15 cellular contexts compared by ENCODE assay signal in the genomic region with DNA sequence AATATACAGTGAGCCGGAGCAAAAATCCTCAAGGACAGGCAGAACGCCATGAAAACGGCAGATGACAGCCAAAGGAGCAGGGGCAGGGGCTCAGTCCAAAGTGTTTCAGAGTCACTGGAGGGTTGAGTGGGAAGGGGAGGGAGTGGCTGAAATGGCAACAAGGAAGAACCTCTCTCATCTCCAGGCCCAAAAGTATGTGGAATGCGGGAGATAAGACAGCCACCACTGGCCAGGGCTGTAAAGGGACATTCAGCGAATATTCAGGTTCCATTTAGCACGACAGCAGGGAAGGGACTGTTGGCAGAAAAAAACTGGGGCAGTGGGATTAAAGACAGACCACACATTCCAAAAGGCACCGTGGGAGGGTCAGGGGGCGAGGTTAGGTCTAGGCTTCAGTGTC. TPM values are rescaled to one million over a fixed set of nuclear protein-coding genes. Genes with fewer than 3 reads are reported as not detected.
DNase-seq lines count a peak whose midpoint lies in the region; ATAC-seq and TF ChIP-seq lines count a peak whose summit lies in the region.
"Had no signal": no experiment of that assay in that cellular context is flagged by ENCODE, and none has a peak within 500 bp of the region (broad histone marks: within the 10 kb centered on the region; RNA-seq: fewer than 3 reads in every experiment).

No MANE protein-coding gene starts in this region.

- 0 out of 2 replicates have a peak, but pooled peaks cover 2% of the 10 kb centered on the region for H3K79me2 ChIP-seq in DOHH2 (ENCODE audit: control insufficient read depth, low read length)
- H3K79me2 ChIP-seq in OCI-LY1 (ENCODE audit: insufficient read depth, low read length): no peaks in the 10 kb centered on the region

- H3K27me3 Mint-ChIP-seq in progenitor cell of endocrine pancreas: peaks cover 6% of the 10 kb centered on the region
- H3K27me3 Mint-ChIP-seq: CD4-positive, alpha-beta memory T cell had no signal

- H3K27ac ChIP-seq in DOHH2 (ENCODE audit: low read depth, low read length) (0 out of 2 replicates have a peak overlapping the region, but pooled peaks have one; percentile 9), OCI-LY1 (ENCODE audit: low read depth, low read length, poor library complexity, severe bottlenecking) (peak overlapping the region; percentile 43), dorsolateral prefrontal cortex (no peak overlapping the region)

- peak; percentile 16 for DNase-seq in iPS-NIHi11 (ENCODE audit: low spot score)
- DNase-seq in progenitor cell of endocrine pancreas (ENCODE audit: low spot score, unreplicated experiment): no peak
- DNase-seq in foreskin fibroblast: no peak
- no peak for DNase-seq in dorsolateral prefrontal cortex
- DNase-seq: AML-193; CD4-positive, alpha-beta memory T cell; HFFc6; Kasumi-1; NCI-H1417; NCI-H1930; NCI-H510A; SIG-M5 had no signal

- H3K4me1 ChIP-seq in DOHH2 (ENCODE audit: control insufficient read depth, low read length) (peaks cover 50% of the 10 kb centered on the region), OCI-LY1 (ENCODE audit: insufficient read depth, low read length, severe bottlenecking) (peaks cover 27% of the 10 kb centered on the region)

- H3K4me2 ChIP-seq in DOHH2 (ENCODE audit: low read length): peak overlapping the region; percentile 36
- H3K4me2 ChIP-seq in OCI-LY1 (ENCODE audit: low read length): no peak overlapping the region

- no peaks in the 10 kb centered on the region for H3K36me3 Mint-ChIP-seq in progenitor cell of endocrine pancreas (ENCODE audit: insufficient read depth)
- H3K36me3 Mint-ChIP-seq: CD4-positive, alpha-beta memory T cell had no signal

- H3K9me3 Mint-ChIP-seq in progenitor cell of endocrine pancreas (ENCODE audit: low read depth): no peaks in the 10 kb centered on the region
- H3K9me3 Mint-ChIP-seq: CD4-positive, alpha-beta memory T cell; HFFc6 had no signal

- H3K4me3 ChIP-seq in DOHH2 (ENCODE audit: low read length) (no peak overlapping the region), OCI-LY1 (ENCODE audit: low read depth, low read length, poor library complexity, severe bottlenecking) (no peak overlapping the region), foreskin fibroblast (ENCODE audit: low read depth in 1 of 2, low read length in 2 of 2) (no peak overlapping the region), dorsolateral prefrontal cortex (no peak overlapping the region)

- H3F3A ChIP-seq in DOHH2 (ENCODE audit: control insufficient read depth, insufficient read depth) (peaks cover 11% of the 10 kb centered on the region), OCI-LY1 (ENCODE audit: insufficient read depth, low read length) (no peaks in the 10 kb centered on the region)

- H2AFZ ChIP-seq in OCI-LY1 (ENCODE audit: low read length): no peak overlapping the region

- H3K27me3 ChIP-seq in DOHH2 (ENCODE audit: control insufficient read depth, low read length) (no peaks in the 10 kb centered on the region), OCI-LY1 (ENCODE audit: insufficient read depth, low read length) (no peaks in the 10 kb centered on the region), dorsolateral prefrontal cortex (no peaks in the 10 kb centered on the region)

- no peak for TF ChIP-seq CTCF in DOHH2 (IDR thresholded peaks at IDR 0.05; ENCODE audit: low read depth, low read length, poor library complexity, severe bottlenecking)
- no peak for TF ChIP-seq CTCF in OCI-LY1 (IDR thresholded peaks at IDR 0.05; ENCODE audit: low read length)
- TF ChIP-seq CTCF in progenitor cell of endocrine pancreas (IDR thresholded peaks at IDR 0.05; ENCODE audit: unreplicated experiment): no peak
- TF ChIP-seq CTCF in foreskin fibroblast (IDR thresholded peaks at IDR 0.05; ENCODE audit: low read depth, low read length): no peak
- TF ChIP-seq CTCF in dorsolateral prefrontal cortex (IDR thresholded peaks at IDR 0.05 in 54 of 56, conservative IDR thresholded peaks at IDR 0.05 in 2 of 56; ENCODE audit: low read depth in 1 of 56, partially characterized antibody in 56 of 56): no peak

- H3K36me3 ChIP-seq in DOHH2 (ENCODE audit: control insufficient read depth, low read length) (peaks cover 3% of the 10 kb centered on the region; the same call in 1 of the 2 replicates), OCI-LY1 (ENCODE audit: insufficient read depth, low read length) (no peaks in the 10 kb centered on the region)

- H4K20me1 ChIP-seq in DOHH2 (ENCODE audit: control insufficient read depth, insufficient read depth, low read depth, low read length) (no peaks in the 10 kb centered on the region), OCI-LY1 (ENCODE audit: insufficient read depth, low read length) (no peaks in the 10 kb centered on the region)

- no peak for ATAC-seq in HG03280 (IDR thresholded peaks at IDR 0.05; ENCODE audit: unreplicated experiment)

- H3K27ac Mint-ChIP-seq in progenitor cell of endocrine pancreas: peak overlapping the region; percentile 79
- H3K27ac Mint-ChIP-seq: CD4-positive, alpha-beta memory T cell; HFFc6 had no signal

- H3K9me3 ChIP-seq in DOHH2 (ENCODE audit: control insufficient read depth, insufficient read depth, low read length) (no peaks in the 10 kb centered on the region), OCI-LY1 (ENCODE audit: low read length) (no peaks in the 10 kb centered on the region)

- H3K9ac ChIP-seq in OCI-LY1 (ENCODE audit: low read length): no peak overlapping the region

- no peak overlapping the region for H3K4me3 Mint-ChIP-seq in progenitor cell of endocrine pancreas (ENCODE audit: low read depth)
- H3K4me3 Mint-ChIP-seq: CD4-positive, alpha-beta memory T cell; HFFc6 had no signal

- H3K9me2 ChIP-seq in DOHH2 (replicated peaks; ENCODE audit: control insufficient read depth, low read length) (no peaks in the 10 kb centered on the region), OCI-LY1 (ENCODE audit: low read depth, low read length) (no peaks in the 10 kb centered on the region)

- intact Hi-C loops in dorsolateral prefrontal cortex (cut with DNase I): no loop called here

- H3K4me1 Mint-ChIP-seq in progenitor cell of endocrine pancreas (ENCODE audit: low read depth): peaks cover 18% of the 10 kb centered on the region

RNA-seq across cellular contexts. Expression of gene USPL1, which starts 48.4 kb away (rescaled TPM):
- 21.9 and 23.7 TPM in 2 replicates for total RNA-seq in progenitor cell of endocrine pancreas
- 10 to 100 TPM; 14.6 to 43.5 (median 21.5) TPM for total RNA-seq in dorsolateral prefrontal cortex

Comparison
In these comparisons a context has a peak if more than half of its experiments do, and no peak if none do; other contexts are left out.
1. H3K27ac ChIP-seq: peak in DOHH2 (single experiment) and OCI-LY1 (single experiment); none in dorsolateral prefrontal cortex (0 of 59).